18 cellular contexts compared by ENCODE assay signal in genomic region chr12:54134850-54135249, GRCh38. TPM values are rescaled to one million over a fixed set of nuclear protein-coding genes. Genes with fewer than 3 reads are reported as not detected.
DNase-seq lines count a peak whose midpoint lies in the region; ATAC-seq and TF ChIP-seq lines count a peak whose summit lies in the region.
"Had no signal": no experiment of that assay in that cellular context is flagged by ENCODE, and none has a peak within 500 bp of the region (broad histone marks: within the 10 kb centered on the region; RNA-seq: fewer than 3 reads in every experiment).

No MANE protein-coding gene starts in this region.

- H3K9me2 ChIP-seq in Karpas-422 (replicated peaks; ENCODE audit: insufficient read depth, low read length), result no peaks in the 10 kb centered on the region
- H3K9me2 ChIP-seq in neural cell (ENCODE audit: insufficient read depth, low read length), result no peaks in the 10 kb centered on the region

- no peak overlapping the region for H2AFZ ChIP-seq in Karpas-422 (ENCODE audit: low read length)
- no peak overlapping the region for H2AFZ ChIP-seq in neural cell (ENCODE audit: low read depth, low read length)

- no peaks in the 10 kb centered on the region for H3K9me3 ChIP-seq in Karpas-422 (ENCODE audit: low read length)
- H3K9me3 ChIP-seq in WERI-Rb-1 (ENCODE audit: severe bottlenecking), result no peaks in the 10 kb centered on the region
- H3K9me3 ChIP-seq in neural cell (ENCODE audit: low read length), result no peaks in the 10 kb centered on the region
- no peaks in the 10 kb centered on the region for H3K9me3 ChIP-seq in right cardiac atrium (ENCODE audit: control insufficient read depth, low read length)

- H4K20me1 ChIP-seq in Karpas-422 (ENCODE audit: insufficient read depth, low read depth, low read length) (no peaks in the 10 kb centered on the region), neural cell (ENCODE audit: insufficient read depth) (no peaks in the 10 kb centered on the region)

- H3K9ac ChIP-seq in Karpas-422 (ENCODE audit: low read length), result no peak overlapping the region
- H3K9ac ChIP-seq in neural cell (ENCODE audit: low read length), result no peak overlapping the region

- H3K27ac ChIP-seq in Karpas-422 (ENCODE audit: low read length), result no peak overlapping the region
- peak overlapping the region; percentile 91 for H3K27ac ChIP-seq in WERI-Rb-1
- H3K27ac ChIP-seq in neural cell (ENCODE audit: low read length), result no peak overlapping the region
- H3K27ac ChIP-seq in right cardiac atrium (ENCODE audit: low read length), result no peak overlapping the region

- H3K79me2 ChIP-seq in Karpas-422 (ENCODE audit: low read length), result no peaks in the 10 kb centered on the region
- H3K79me2 ChIP-seq in neural cell (replicated peaks; ENCODE audit: insufficient read depth, low read length), result no peaks in the 10 kb centered on the region

- no peak for TF ChIP-seq EP300 in neural cell (conservative IDR thresholded peaks at IDR 0.05; ENCODE audit: poor library complexity, severe bottlenecking)

- peaks cover 2% of the 10 kb centered on the region; the same call in 1 of the 2 replicates for H3K27me3 ChIP-seq in GM06990 (replicated peaks; ENCODE audit: control insufficient read depth, insufficient read depth, low read length)
- H3K27me3 ChIP-seq in Karpas-422 (ENCODE audit: low read length), result no peaks in the 10 kb centered on the region
- no peaks in the 10 kb centered on the region for H3K27me3 ChIP-seq in WERI-Rb-1 (ENCODE audit: insufficient read depth, low read depth, severe bottlenecking)
- H3K27me3 ChIP-seq in neural cell (ENCODE audit: insufficient read depth, low read depth, low read length), result peaks cover 10% of the 10 kb centered on the region
- H3K27me3 ChIP-seq in right cardiac atrium (ENCODE audit: control insufficient read depth, insufficient read depth), result no peaks in the 10 kb centered on the region

- WGBS in right cardiac atrium, result 84% methylated on average over 7 of the region's 7 CpGs

- TF ChIP-seq CTCF in GM06990 (IDR thresholded peaks at IDR 0.05; ENCODE audit: insufficient read depth, low read length, poor library complexity, severe bottlenecking) (peak; percentile 26), WERI-Rb-1 (IDR thresholded peaks at IDR 0.05; ENCODE audit: low read depth, low read length) (peak; percentile 65), neural cell (IDR thresholded peaks at IDR 0.05; ENCODE audit: poor library complexity, severe bottlenecking) (peak; percentile 12)

- H3F3A ChIP-seq in neural cell (ENCODE audit: insufficient read depth, low read length, poor library complexity, severe bottlenecking), result no peaks in the 10 kb centered on the region

- no peak overlapping the region for H3K4me3 ChIP-seq in GM06990 (replicated peaks; ENCODE audit: low read depth, low read length)
- no peak overlapping the region for H3K4me3 ChIP-seq in Karpas-422 (ENCODE audit: low read length)
- no peak overlapping the region for H3K4me3 ChIP-seq in WERI-Rb-1 (ENCODE audit: low read depth, low read length)
- no peak overlapping the region for H3K4me3 ChIP-seq in neural cell (ENCODE audit: low read length)
- no peak overlapping the region for H3K4me3 ChIP-seq in right cardiac atrium (ENCODE audit: low read length)

- no peak for ATAC-seq in right cardiac atrium
- ATAC-seq: activated naive CD8-positive, alpha-beta T cell treated with anti-CD3 and anti-CD28 coated beads, Interleukin-2, amount 50 U/mL, for 24 hours; activated T-cell treated with anti-CD3 and anti-CD28 coated beads, Interleukin-2, amount 50 U/mL, for 4 hours; left lobe of liver; stimulated activated naive B cell treated with anti-CD40 and anti-IgM and Interleukin-4, amounts not matched to agents 10 μg/mL and 1 μg/mL and 100 μg/mL, for 72 hours had no signal

- H3K4me1 ChIP-seq in Karpas-422 (ENCODE audit: low read length), result no peaks in the 10 kb centered on the region
- no peaks in the 10 kb centered on the region for H3K4me1 ChIP-seq in right cardiac atrium (ENCODE audit: control insufficient read depth, insufficient read depth, low read length)

- TF ChIP-seq RAD21 in neural cell (conservative IDR thresholded peaks at IDR 0.05), result no peak

- DNase-seq in GM06990 (ENCODE audit: extremely low read depth, insufficient read length) (no peak), Karpas-422 (peak; percentile 54), WERI-Rb-1 (no peak), HK-2 (ENCODE audit: unreplicated experiment) (no peak), DMS114 treated with DMSO at 0.1 percent for 48 hours (lab: John Stamatoyannopoulos, UW; ENCODE audit: unreplicated experiment) (no peak), right cardiac atrium (no peak)
- no peak for DNase-seq in activated CD8-positive, alpha-beta memory T cell treated with anti-CD3 and anti-CD28 coated beads, Interleukin-2, amount 50 U/mL, for 48 hours
- DNase-seq: activated CD4-positive, alpha-beta T cell treated with anti-CD3 and anti-CD28 coated beads for 48 hours; activated naive CD8-positive, alpha-beta T cell treated with anti-CD3 and anti-CD28 coated beads, Interleukin-2, amount 50 U/mL, for 24 hours; activated T-cell treated with anti-CD3 and anti-CD28 coated beads, Interleukin-2, amount 50 U/mL, for 4 hours; GF-D8; head of caudate nucleus; HFFc6; NCI-H345; stimulated activated naive B cell treated with anti-CD40 and anti-IgM and Interleukin-4, amounts not matched to agents 10 μg/mL and 1 μg/mL and 100 μg/mL, for 72 hours; T-helper 2 cell had no signal

- intact Hi-C loops in right cardiac atrium (cut with DNase I), result no loop called here

- H3K4me2 ChIP-seq in Karpas-422 (ENCODE audit: low read depth, low read length, poor library complexity, severe bottlenecking) (no peak overlapping the region), neural cell (ENCODE audit: low read length) (no peak overlapping the region)

- H3K36me3 ChIP-seq in GM06990 (ENCODE audit: control insufficient read depth, insufficient read depth, low read length) (no peaks in the 10 kb centered on the region), Karpas-422 (ENCODE audit: insufficient read depth, low read length) (no peaks in the 10 kb centered on the region), WERI-Rb-1 (peaks cover 34% of the 10 kb centered on the region), neural cell (ENCODE audit: insufficient read depth, low read length) (no peaks in the 10 kb centered on the region)

TF ChIP-seq in neural cell, 6 proteins besides CTCF, POLR2A, EP300 and RAD21:
- TF ChIP-seq EZH2 (IDR thresholded peaks at IDR 0.05; ENCODE audit: borderline replicate concordance, insufficient read depth, low read length, poor library complexity, severe bottlenecking) (no peak), POLR2AphosphoS5 (IDR thresholded peaks at IDR 0.05) (no peak), TAF1 (IDR thresholded peaks at IDR 0.05; ENCODE audit: low read depth) (no peak), SMC3 (conservative IDR thresholded peaks at IDR 0.05; ENCODE audit: poor library complexity) (no peak), MXI1 (conservative IDR thresholded peaks at IDR 0.05; ENCODE audit: poor library complexity, severe bottlenecking) (no peak), REST (IDR thresholded peaks at IDR 0.05; ENCODE audit: borderline replicate concordance) (no peak)

RNA-seq across cellular contexts. Expression of gene SMUG1, which starts 53.9 kb away (rescaled TPM):
- 39.8 and 43.3 TPM in 2 replicates for total RNA-seq in Karpas-422 (2014; rRNA removed; shearing (Covaris generic); ENCODE audit: low replicate concordance)
- polyA plus RNA-seq in neural cell (57.8 and 76.6 TPM in 2 replicates), right cardiac atrium (26.3 TPM)
- 45.6 and 54.0 TPM in 2 replicates for polyA minus RNA-seq in neural cell
- total RNA-seq in right cardiac atrium, result 10 to 100 TPM; 16.8 to 20.7 (median 18.6) TPM

Comparison
In these comparisons a context has a peak if more than half of its experiments do, and no peak if none do; other contexts are left out.
1. CTCF ChIP-seq: peak in every context shown above with its lines; median percentile 65 in WERI-Rb-1; 26 in GM06990; 12 in neural cell.